ENCODE assay signal across 9 cellular contexts in genomic region chr1:46489638-46490602, GRCh38. TPM values are rescaled to one million over a fixed set of nuclear protein-coding genes. Genes with fewer than 3 reads are reported as not detected.
DNase-seq lines count a peak whose midpoint lies in the region; ATAC-seq, FAIRE-seq and TF ChIP-seq lines count a peak whose summit lies in the region.
"Had no signal": no experiment of that assay in that cellular context is flagged by ENCODE, and none has a peak within 500 bp of the region (broad histone marks: within the 10 kb centered on the region; RNA-seq: fewer than 3 reads in every experiment).

DMBX1 (plus strand) TSS chr1:46489836; CDS start chr1:46507011, 17,175 bp downstream.

- H2BK120ac ChIP-seq in trophoblast cell (ENCODE audit: insufficient read depth, low read length, poor library complexity), result no peak within 1 kb of the TSS

- no peak within 1 kb of the TSS for H2AFZ ChIP-seq in trophoblast cell (ENCODE audit: insufficient read depth, low read length, poor library complexity)

- H4K91ac ChIP-seq in trophoblast cell (ENCODE audit: low read depth, low read length), result no peak within 1 kb of the TSS

- H2AK5ac ChIP-seq in trophoblast cell (ENCODE audit: low read length), result no peak within 1 kb of the TSS

- no peak within 1 kb of the TSS for H3K18ac ChIP-seq in trophoblast cell (ENCODE audit: low read length)

- no peaks in the 10 kb centered on the region for H3K79me2 ChIP-seq in trophoblast cell (ENCODE audit: control insufficient read depth, insufficient read depth, low read length, poor library complexity)

- no peak within 1 kb of the TSS for H3K4me3 ChIP-seq in trophoblast cell (ENCODE audit: low read depth, low read length)

- no peak within 1 kb of the TSS for H4K8ac ChIP-seq in trophoblast cell (ENCODE audit: low read depth, low read length)

- ATAC-seq in foreskin keratinocyte, result peak; percentile 67
- ATAC-seq in HG03460 (IDR thresholded peaks at IDR 0.05; ENCODE audit: unreplicated experiment), result no peak

- H3K4ac ChIP-seq in trophoblast cell (ENCODE audit: low read depth, low read length), result no peak within 1 kb of the TSS

- H3K4me1 ChIP-seq in foreskin keratinocyte (no peaks in the 10 kb centered on the region), trophoblast cell (ENCODE audit: control insufficient read depth in 1 of 2, insufficient read depth in 2 of 2, low read length in 2 of 2) (peaks cover 0 to 5% of the 10 kb centered on the region in 2 experiments)

- peak within 1 kb of the TSS; percentile 44 for H3K4me2 ChIP-seq in trophoblast cell (ENCODE audit: low read length)

- peak; percentile 69 for DNase-seq in DMS79 treated with DMSO at 0.1 percent for 48 hours (lab: John Stamatoyannopoulos, UW)
- DNase-seq in activated CD4-positive, alpha-beta T cell treated with anti-CD3 and anti-CD28 coated beads, Interleukin-2, amount 50 U/mL, for 1 hour, result peak; percentile 13
- peak in 1 of 2 donors; percentile 15 for DNase-seq in foreskin keratinocyte
- DNase-seq in trophoblast cell, result peak in 1 of 2 donors; percentile 49
- DNase-seq in Ammon's horn (ENCODE audit: low spot score), result no peak
- DNase-seq in GM19239 (ENCODE audit: insufficient read length, low spot score), result no peak

- H3K23ac ChIP-seq in trophoblast cell (ENCODE audit: low read length), result no peak within 1 kb of the TSS

- no peaks in the 10 kb centered on the region for H3K36me3 ChIP-seq in trophoblast cell (ENCODE audit: control insufficient read depth in 1 of 2, insufficient read depth in 2 of 2, low read length in 2 of 2)
- H3K36me3 ChIP-seq: neutrophil had no signal

- H3K79me1 ChIP-seq in trophoblast cell (ENCODE audit: low read length), result no peaks in the 10 kb centered on the region

- FAIRE-seq in GM19239 (lab: Jason Lieb, UNC), result no peak

- H4K12ac ChIP-seq in trophoblast cell (ENCODE audit: low read depth, low read length), result no peak within 1 kb of the TSS

- H3K27me3 ChIP-seq in foreskin keratinocyte (peaks cover 99% of the 10 kb centered on the region), trophoblast cell (ENCODE audit: insufficient read depth, low read length) (peaks cover 96% of the 10 kb centered on the region)

- no CpG with 5 or more reads among the region's 93 CpGs for WGBS in trophoblast cell (ENCODE audit: extremely low coverage, insufficient coverage, insufficient read length)

- H3K9me3 ChIP-seq in trophoblast cell (ENCODE audit: insufficient read depth, low read depth, low read length), result peaks cover 15% of the 10 kb centered on the region
- H3K9me3 ChIP-seq: neutrophil had no signal

- no peak within 1 kb of the TSS for H3K9ac ChIP-seq in trophoblast cell (ENCODE audit: low read length)

- H3K27ac ChIP-seq in foreskin keratinocyte, result no peak within 1 kb of the TSS
- no peak within 1 kb of the TSS for H3K27ac ChIP-seq in trophoblast cell (ENCODE audit: low read depth, low read length)
- H3K27ac ChIP-seq: neutrophil had no signal

- no peak for TF ChIP-seq RAD21 in Ishikawa (IDR thresholded peaks at IDR 0.05; ENCODE audit: low read depth)

- no peak within 1 kb of the TSS for H2BK12ac ChIP-seq in trophoblast cell (ENCODE audit: low read length)

- peak; percentile 12; the same call in 1 of the 2 replicates for TF ChIP-seq EP300 in Ishikawa (IDR thresholded peaks at IDR 0.05; ENCODE audit: borderline replicate concordance)

- no peak within 1 kb of the TSS for H2BK5ac ChIP-seq in trophoblast cell (ENCODE audit: low read depth, low read length, poor library complexity)

- no peak for TF ChIP-seq CTCF in foreskin keratinocyte (conservative IDR thresholded peaks at IDR 0.05)

- no peak within 1 kb of the TSS for H3K14ac ChIP-seq in trophoblast cell (ENCODE audit: low read length)

TF ChIP-seq in Ishikawa, 13 proteins besides CTCF, POLR2A, EP300 and RAD21:
- no peak; the same call in 1 of the 2 replicates for TF ChIP-seq TEAD4 (IDR thresholded peaks at IDR 0.05)
- no peak for TF ChIP-seq USF1 (IDR thresholded peaks at IDR 0.05)
- 0 out of 2 replicates have a peak, but pooled peaks have one; percentile 41 for TF ChIP-seq YY1 (IDR thresholded peaks at IDR 0.05; ENCODE audit: low read depth)
- 0 out of 2 replicates have a peak, but pooled peaks have one; percentile 17 for TF ChIP-seq NFIC (IDR thresholded peaks at IDR 0.05)
- no peak for TF ChIP-seq CREB1 (IDR thresholded peaks at IDR 0.05; ENCODE audit: low read depth)
- no peak; the same call in 1 of the 2 replicates for TF ChIP-seq TAF1 (IDR thresholded peaks at IDR 0.05; ENCODE audit: low read depth)

RNA-seq across cellular contexts. Expression of gene DMBX1, which starts in this region (rescaled TPM):
- total RNA-seq in foreskin keratinocyte, result not detected in 2 replicates
- polyA plus RNA-seq in foreskin keratinocyte, result not detected in 2 replicates
- polyA plus RNA-seq in trophoblast cell (2013), result not detected in 2 replicates

Comparison
In these comparisons a context has a peak if more than half of its experiments do, and no peak if none do; other contexts are left out.
1. Peak in ATAC-seq in foreskin keratinocyte; RNA of the gene not detected or under 1 TPM.
2. DNase-seq: peak in DMS79 treated with DMSO at 0.1 percent for 48 hours (single experiment) and activated CD4-positive, alpha-beta T cell treated with anti-CD3 and anti-CD28 coated beads, Interleukin-2, amount 50 U/mL, for 1 hour (single experiment); none in Ammon's horn (single experiment) and GM19239 (single experiment).